Comparison of ENCODE assay signal across 8 cellular contexts in the genomic region with DNA sequence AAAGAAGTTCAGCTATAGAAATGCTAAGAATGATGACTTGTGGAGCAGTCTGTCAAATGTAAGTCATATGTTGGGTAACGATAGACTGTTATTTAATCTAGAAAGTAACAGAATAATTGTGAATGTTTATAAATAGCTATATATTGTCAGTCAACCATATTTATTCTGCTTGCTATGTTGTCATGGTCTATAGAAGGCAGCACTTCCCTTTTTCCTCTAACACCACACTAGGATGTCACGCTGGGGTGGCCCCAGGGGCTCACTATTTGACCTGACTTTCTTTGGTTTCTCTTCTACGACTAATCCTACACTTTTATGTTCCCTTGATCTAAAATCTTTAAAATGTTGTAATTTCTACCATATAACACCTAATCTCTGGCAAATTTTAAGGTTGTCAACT. TPM values are rescaled to one million over a fixed set of nuclear protein-coding genes. Genes with fewer than 3 reads are reported as not detected.
A peak's percentile ranks its signal among the peaks of the same experiment; 100 is the strongest.
DNase-seq lines count a peak whose midpoint lies in the region; ATAC-seq and TF ChIP-seq lines count a peak whose summit lies in the region.

No MANE protein-coding gene starts in this region.

- intact Hi-C loops in left colon (cut with DNase I, micrococcal nuclease): no loop called here

- H3K4me3 ChIP-seq in GM12864 (ENCODE audit: low read depth, low read length): peak overlapping the region; percentile 18; the same call in 1 of the 2 replicates

- H3K4me1 Mint-ChIP-seq in activated naive CD8-positive, alpha-beta T cell treated with anti-CD3 and anti-CD28 coated beads for 36 hours: peaks cover 56% of the 10 kb centered on the region

- H3K36me3 Mint-ChIP-seq in activated naive CD8-positive, alpha-beta T cell treated with anti-CD3 and anti-CD28 coated beads for 36 hours: peaks cover 56% of the 10 kb centered on the region

- TF ChIP-seq CTCF in GM12864 (IDR thresholded peaks at IDR 0.05; ENCODE audit: low read depth, low read length, missing control alignments): no peak

- H3K27ac Mint-ChIP-seq in activated naive CD8-positive, alpha-beta T cell treated with anti-CD3 and anti-CD28 coated beads for 36 hours: peak overlapping the region; percentile 90

- DNase-seq in GM12864 (ENCODE audit: low read depth) (no peak), left colon (no peak), ecto neural progenitor cell (ENCODE audit: low spot score) (no peak), HT-29 (ENCODE audit: low spot score) (no peak), NCI-H187 treated with DMSO at 0.1 percent for 48 hours (lab: John Stamatoyannopoulos, UW) (no peak)
- DNase-seq in activated naive CD8-positive, alpha-beta T cell treated with anti-CD3 and anti-CD28 coated beads for 36 hours: no peak

- H3K9me3 Mint-ChIP-seq in activated naive CD8-positive, alpha-beta T cell treated with anti-CD3 and anti-CD28 coated beads for 36 hours: no peaks in the 10 kb centered on the region

- H3K4me3 Mint-ChIP-seq in activated naive CD8-positive, alpha-beta T cell treated with anti-CD3 and anti-CD28 coated beads for 36 hours: peak overlapping the region; percentile 74

- peak; percentile 90 for ATAC-seq in GM21360 (IDR thresholded peaks at IDR 0.05; ENCODE audit: unreplicated experiment)
- ATAC-seq in HG03469 (IDR thresholded peaks at IDR 0.05; ENCODE audit: unreplicated experiment): peak; percentile 79
- ATAC-seq in left colon: no peak

- H3K27me3 Mint-ChIP-seq in activated naive CD8-positive, alpha-beta T cell treated with anti-CD3 and anti-CD28 coated beads for 36 hours: no peaks in the 10 kb centered on the region

RNA-seq across cellular contexts. Expression of a gene that starts 20.5 kb away (rescaled TPM):
- 10 to 100 TPM; 44.8 to 47.1 TPM for total RNA-seq in activated naive CD8-positive, alpha-beta T cell treated with anti-CD3 and anti-CD28 coated beads for 36 hours
- 10 to 100 TPM; 21.2 to 35.3 TPM for total RNA-seq in left colon
- 23.3 and 31.6 TPM in 2 replicates for total RNA-seq in HT-29 (2014; rRNA removed; shearing (Covaris generic))

RNA-seq across cellular contexts. Expression of a gene that starts 39.1 kb away (rescaled TPM):
- total RNA-seq in activated naive CD8-positive, alpha-beta T cell treated with anti-CD3 and anti-CD28 coated beads for 36 hours: 10 to 100 TPM; 41.4 to 41.5 TPM
- 10 to 100 TPM; 32.2 to 34.4 TPM for total RNA-seq in left colon
- total RNA-seq in HT-29 (2014; rRNA removed; shearing (Covaris generic)): 6.1 and 7.8 TPM in 2 replicates
